8 cellular contexts compared by ENCODE assay signal in genomic region chr9:34651876-34652602, GRCh38. TPM values are rescaled to one million over a fixed set of nuclear protein-coding genes. Genes with fewer than 3 reads are reported as not detected.
A peak's percentile ranks its signal among the peaks of the same experiment; 100 is the strongest.
DNase-seq lines count a peak whose midpoint lies in the region; ATAC-seq and TF ChIP-seq lines count a peak whose summit lies in the region.

TSS of gene IL11RA (plus strand) at chr9:34652185. CDS start at chr9:34655218, 3,033 bp downstream.

- H3K27ac ChIP-seq in foreskin keratinocyte: no peak within 1 kb of the TSS
- peak within 1 kb of the TSS; percentile 85 to 92 for H3K27ac ChIP-seq in thoracic aorta

- POLR2A ChIA-PET in naive thymus-derived CD8-positive, alpha-beta T cell (lab: Charles Lee): interaction anchor here (1.0 to 1.3 kb wide), 3 partner anchors 10 to 14 kb away, joined by 3 to 6 read pairs (median 4); partner anchors contain the start of genes CCL27 and SIGMAR1

- H3K4me3 Mint-ChIP-seq in naive thymus-derived CD8-positive, alpha-beta T cell: peak within 1 kb of the TSS in 3 of 10 donors; percentile 5 to 26 (median 11)

- in situ Hi-C loops in GM13977 (cut with MboI; ENCODE audit: low pct_unique_long_range_greater_than_20kb, low sequenced_read_pairs, unreplicated experiment): no loop called here

- ATAC-seq in foreskin keratinocyte (peak; percentile 73), thoracic aorta (ENCODE audit: insufficient number of reproducible peaks, low FRiP score, low read depth) (peak; percentile 42), GM21526 (IDR thresholded peaks at IDR 0.05; ENCODE audit: low FRiP score, unreplicated experiment) (no peak)
- ATAC-seq in naive thymus-derived CD8-positive, alpha-beta T cell: peak; percentile 32 to 50

- peaks cover 18% of the 10 kb centered on the region for H3K36me3 ChIP-seq in thoracic aorta

- H3K36me3 Mint-ChIP-seq in naive thymus-derived CD8-positive, alpha-beta T cell: peaks cover 0 to 40% (median 6%) of the 10 kb centered on the region in 3 donors

- TF ChIP-seq CTCF in GM13977 (IDR thresholded peaks at IDR 0.05; ENCODE audit: extremely low read depth, insufficient read depth, missing control alignments) (no peak), foreskin keratinocyte (conservative IDR thresholded peaks at IDR 0.05) (no peak), thoracic aorta (IDR thresholded peaks at IDR 0.05) (no peak)

- H3K9me3 ChIP-seq in thoracic aorta: no peaks in the 10 kb centered on the region

- H3K9me3 Mint-ChIP-seq in naive thymus-derived CD8-positive, alpha-beta T cell: no peaks in the 10 kb centered on the region

- H3K4me3 ChIP-seq in thoracic aorta: peak within 1 kb of the TSS; percentile 67

- DNase-seq in GM13977 (ENCODE audit: low spot score): peak; percentile 52
- peak; percentile 62 for DNase-seq in NCI-H774 (lab: John Stamatoyannopoulos, UW)
- peak; percentile 15 for DNase-seq in activated effector memory CD4-positive, alpha-beta T cell treated with Interleukin-2 at 50 U/mL for 16 hours
- peak; percentile 57 to 73 for DNase-seq in foreskin keratinocyte
- no peak for DNase-seq in naive thymus-derived CD8-positive, alpha-beta T cell
- peak; percentile 50 for DNase-seq in thoracic aorta (ENCODE audit: low spot score)
- no peak for DNase-seq in GF-D8 (lab: John Stamatoyannopoulos, UW)

- H3K4me1 ChIP-seq in foreskin keratinocyte (peaks cover 6% of the 10 kb centered on the region), thoracic aorta (ENCODE audit: control insufficient read depth in 1 of 2, low read depth in 2 of 2) (peaks cover 41 to 76% of the 10 kb centered on the region in 2 donors)

- H3K4me1 Mint-ChIP-seq in naive thymus-derived CD8-positive, alpha-beta T cell: peaks cover 35 to 56% (median 46%) of the 10 kb centered on the region in 4 donors

- H3K27me3 ChIP-seq in foreskin keratinocyte: no peaks in the 10 kb centered on the region
- no peaks in the 10 kb centered on the region for H3K27me3 ChIP-seq in thoracic aorta (replicated peaks; ENCODE audit: insufficient read depth)

- no peaks in the 10 kb centered on the region for H3K27me3 Mint-ChIP-seq in naive thymus-derived CD8-positive, alpha-beta T cell

- H3K27ac Mint-ChIP-seq in naive thymus-derived CD8-positive, alpha-beta T cell: peak within 1 kb of the TSS; percentile 23 to 83 (median 70)

RNA-seq across cellular contexts. Expression of gene IL11RA, which starts in this region (rescaled TPM):
- total RNA-seq in foreskin keratinocyte (3.0 and 3.6 TPM in 2 replicates), thoracic aorta (10 to 100 TPM; 81.3 to 99.0 TPM)
- polyA plus RNA-seq in foreskin keratinocyte: 2.8 and 3.2 TPM in 2 replicates
- 100 to 1,000 TPM; 135 to 144 TPM for total RNA-seq in naive thymus-derived CD8-positive, alpha-beta T cell
- 1 to 10 TPM; 5.1 to 7.7 (median 6.1) TPM for polyA plus RNA-seq in naive thymus-derived CD8-positive, alpha-beta T cell

Comparison
In these comparisons a context has a peak if more than half of its experiments do, and no peak if none do; other contexts are left out.
1. RNA of gene IL11RA (total RNA-seq): 135 to 144 TPM in naive thymus-derived CD8-positive, alpha-beta T cell and 81.3 to 99.0 TPM in thoracic aorta; 3.0 to 3.6 TPM in foreskin keratinocyte; every median in the first group is over 10 times any median in the second.
2. DNase-seq: peak in GM13977 (single experiment), NCI-H774 (single experiment), activated effector memory CD4-positive, alpha-beta T cell treated with Interleukin-2 at 50 U/mL for 16 hours (single experiment), foreskin keratinocyte (2 of 2) and thoracic aorta (single experiment); none in naive thymus-derived CD8-positive, alpha-beta T cell (0 of 10) and GF-D8 (single experiment).